ENCODE assay signal across 19 cellular contexts in genomic region chr3:50873376-50874157, GRCh38.
DNase-seq lines count a peak whose midpoint lies in the region; ATAC-seq and TF ChIP-seq lines count a peak whose summit lies in the region.
"Had no signal": no experiment of that assay in that cellular context is flagged by ENCODE, and none has a peak within 500 bp of the region (broad histone marks: within the 10 kb centered on the region; RNA-seq: fewer than 3 reads in every experiment).

No MANE protein-coding gene starts in this region.

- H3K4me1 ChIP-seq in heart left ventricle, result peaks cover 0 to 8% (median 0%) of the 10 kb centered on the region in 12 donors
- peaks cover 16% of the 10 kb centered on the region for H3K4me1 ChIP-seq in left ventricle myocardium inferior
- H3K4me1 ChIP-seq in thyroid gland, result no peaks in the 10 kb centered on the region
- H3K4me1 ChIP-seq in suprapubic skin, result no peaks in the 10 kb centered on the region
- H3K4me1 ChIP-seq: body of pancreas had no signal

- DNase-seq in heart left ventricle, result no peak
- no peak for DNase-seq in left ventricle myocardium inferior
- no peak for DNase-seq in dedifferentiated amniotic fluid mesenchymal stem cell (ENCODE audit: extremely low spot score)
- no peak for DNase-seq in thyroid gland
- no peak for DNase-seq in suprapubic skin (ENCODE audit: low spot score in 2 of 2)
- no peak for DNase-seq in NCI-H2029 (lab: John Stamatoyannopoulos, UW)
- DNase-seq: 8988T; body of pancreas; CD8-positive, alpha-beta T cell; HFFc6; KG1; NCI-H1436; PC-9; WERI-Rb-1 had no signal

- no peak overlapping the region for H3K4me3 ChIP-seq in heart left ventricle
- H3K4me3 ChIP-seq in left ventricle myocardium inferior, result no peak overlapping the region
- H3K4me3 ChIP-seq in thyroid gland (replicated peaks in 1 of 3), result no peak overlapping the region
- H3K4me3 ChIP-seq in suprapubic skin, result no peak overlapping the region
- H3K4me3 ChIP-seq: body of pancreas, PC-9 had no signal

- no peak for TF ChIP-seq POLR2A in heart left ventricle (IDR thresholded peaks at IDR 0.05)
- no peak for TF ChIP-seq POLR2A in thyroid gland (IDR thresholded peaks at IDR 0.05)
- no peak for TF ChIP-seq POLR2A in suprapubic skin (IDR thresholded peaks at IDR 0.05)

- peaks cover 0 to 13% (median 0%) of the 10 kb centered on the region in 12 donors for H3K9me3 ChIP-seq in heart left ventricle
- H3K9me3 ChIP-seq in left ventricle myocardium inferior (replicated peaks), result peaks cover 7% of the 10 kb centered on the region
- no peaks in the 10 kb centered on the region for H3K9me3 ChIP-seq in thyroid gland
- H3K9me3 ChIP-seq in suprapubic skin, result peaks cover 5% of the 10 kb centered on the region
- H3K9me3 ChIP-seq: body of pancreas had no signal

- peak in 3 of 4 donors; percentile 51 to 58 (median 53) for ATAC-seq in heart left ventricle
- peak; percentile 82 for ATAC-seq in GM21619 (IDR thresholded peaks at IDR 0.05; ENCODE audit: unreplicated experiment)
- ATAC-seq in HG03520 (IDR thresholded peaks at IDR 0.05; ENCODE audit: unreplicated experiment), result peak; percentile 83
- ATAC-seq: body of pancreas; CD8-positive, alpha-beta T cell; sciatic nerve; SK-N-SH treated with all-trans-retinoic acid at 6 μM for 48 hours; stimulated activated memory B cell treated with anti-CD40 and anti-IgM and Interleukin-4, amounts not matched to agents 10 μg/mL and 1 μg/mL and 100 μg/mL, for 72 hours had no signal

- TF ChIP-seq EP300 in suprapubic skin (IDR thresholded peaks at IDR 0.05), result no peak

- TF ChIP-seq CTCF in heart left ventricle (IDR thresholded peaks at IDR 0.05) (no peak), left ventricle myocardium inferior (IDR thresholded peaks at IDR 0.05; ENCODE audit: borderline replicate concordance) (no peak), thyroid gland (IDR thresholded peaks at IDR 0.05) (no peak), suprapubic skin (IDR thresholded peaks at IDR 0.05) (no peak)

- no peaks in the 10 kb centered on the region for H3K27me3 ChIP-seq in heart left ventricle
- no peaks in the 10 kb centered on the region for H3K27me3 ChIP-seq in left ventricle myocardium inferior (ENCODE audit: low read depth)
- no peaks in the 10 kb centered on the region for H3K27me3 ChIP-seq in thyroid gland
- no peaks in the 10 kb centered on the region for H3K27me3 ChIP-seq in suprapubic skin
- H3K27me3 ChIP-seq: body of pancreas had no signal

- no peak overlapping the region for H3K27ac ChIP-seq in heart left ventricle
- H3K27ac ChIP-seq in left ventricle myocardium inferior (replicated peaks), result no peak overlapping the region
- no peak overlapping the region for H3K27ac ChIP-seq in thyroid gland
- H3K27ac ChIP-seq in suprapubic skin, result no peak overlapping the region
- H3K27ac ChIP-seq: body of pancreas, PC-9, WERI-Rb-1 had no signal

- WGBS in heart left ventricle, 4 donors, result 73 to 85% (median 80%) methylated on average over 3 of the region's 3 CpGs
- WGBS in thyroid gland, 2 donors, result 80 to 85% methylated on average over 3 of the region's 3 CpGs
- 83% methylated on average over 3 of the region's 3 CpGs for WGBS in suprapubic skin

- intact Hi-C loops in heart left ventricle (cut with DNase I), result loop anchor here in 2 of 10 donors (10.0 kb wide), 1 partner anchor 199 kb away; the partner anchor contains the start of gene DOCK3 (in 2 of the 2)
- intact Hi-C loops in left ventricle myocardium inferior (cut with micrococcal nuclease), result no loop called here
- intact Hi-C loops in thyroid gland (cut with DNase I), result no loop called here

- H3K36me3 ChIP-seq in heart left ventricle, result no peaks in the 10 kb centered on the region
- H3K36me3 ChIP-seq in left ventricle myocardium inferior, result no peaks in the 10 kb centered on the region
- no peaks in the 10 kb centered on the region for H3K36me3 ChIP-seq in thyroid gland
- H3K36me3 ChIP-seq in suprapubic skin, result no peaks in the 10 kb centered on the region
- H3K36me3 ChIP-seq: WERI-Rb-1 had no signal
